Comparison of ENCODE assay signal across 13 cellular contexts in genomic region chr20:24965065-24965919, GRCh38. TPM values are rescaled to one million over a fixed set of nuclear protein-coding genes. Genes with fewer than 3 reads are reported as not detected.
A peak's percentile ranks its signal among the peaks of the same experiment; 100 is the strongest.
DNase-seq lines count a peak whose midpoint lies in the region; ATAC-seq and TF ChIP-seq lines count a peak whose summit lies in the region.
"Had no signal": no experiment of that assay in that cellular context is flagged by ENCODE, and none has a peak within 500 bp of the region (broad histone marks: within the 10 kb centered on the region; RNA-seq: fewer than 3 reads in every experiment).

No MANE protein-coding gene starts in this region.

- peaks cover 78% of the 10 kb centered on the region for H3K36me3 Mint-ChIP-seq in activated CD4-positive, alpha-beta T cell treated with anti-CD3 and anti-CD28 coated beads, Interleukin-2, amount 10 ng/mL, durations not matched to agents 24 days and 14 days (ENCODE audit: low read depth)
- peaks cover 98% of the 10 kb centered on the region for H3K36me3 Mint-ChIP-seq in activated T-helper 17 cell treated with anti-CD3 and anti-CD28 coated beads, Interleukin-2, amount 50 U/mL, for 72 hours (ENCODE audit: low read depth)
- H3K36me3 Mint-ChIP-seq in HFFc6 (ENCODE audit: low read depth) = peaks cover 38% of the 10 kb centered on the region

- TF ChIP-seq CTCF in lower lobe of right lung (IDR thresholded peaks at IDR 0.05) (no peak), HFFc6 (IDR thresholded peaks at IDR 0.05) (no peak)

- H3K9me3 ChIP-seq in lower lobe of right lung = no peaks in the 10 kb centered on the region
- H3K9me3 ChIP-seq: gastrocnemius medialis, transverse colon had no signal

- H3K4me3 ChIP-seq in lower lobe of right lung = no peak overlapping the region
- H3K4me3 ChIP-seq: gastrocnemius medialis, transverse colon had no signal

- intact Hi-C loops in activated CD4-positive, alpha-beta T cell treated with anti-CD3 and anti-CD28 coated beads, Interleukin-2, amount 10 ng/mL, durations not matched to agents 24 days and 14 days (cut with micrococcal nuclease) = no loop called here
- intact Hi-C loops in lower lobe of right lung (cut with DNase I) = no loop called here

- H3K27me3 ChIP-seq in lower lobe of right lung (ENCODE audit: low read depth) = no peaks in the 10 kb centered on the region
- H3K27me3 ChIP-seq: gastrocnemius medialis, transverse colon had no signal

- no peaks in the 10 kb centered on the region for H3K4me1 ChIP-seq in lower lobe of right lung
- H3K4me1 ChIP-seq: gastrocnemius medialis, transverse colon had no signal

- no peak for DNase-seq in activated CD4-positive, alpha-beta T cell treated with anti-CD3 and anti-CD28 coated beads, Interleukin-2, amount 10 ng/mL, durations not matched to agents 24 days and 14 days
- no peak for DNase-seq in activated CD4-positive, alpha-beta T cell treated with anti-CD3 and anti-CD28 coated beads for 48 hours
- DNase-seq in lower lobe of right lung (peak; percentile 16), HFFc6 (no peak), SIG-M5 treated with dmso at 0.1 percent for 504 hours (lab: John Stamatoyannopoulos, UW; ENCODE audit: unreplicated experiment) (no peak), NCI-H510A treated with DMSO at 0.1 percent for 48 hours (lab: John Stamatoyannopoulos, UW) (no peak)
- no peak for DNase-seq in stimulated activated naive CD8-positive, alpha-beta T cell treated with anti-CD3 and anti-CD28 coated beads, Interleukin-15, Interleukin-2, amounts not matched to agents 100 U/mL and 50 U/mL, for 24 hours
- DNase-seq: activated CD4-positive, alpha-beta T cell treated with anti-CD3 and anti-CD28 coated beads for 4 hours; COR-L47; gastrocnemius medialis; NCI-H187 treated with DMSO at 0.1 percent for 48 hours; transverse colon had no signal

- H3K4me1 Mint-ChIP-seq in activated CD4-positive, alpha-beta T cell treated with anti-CD3 and anti-CD28 coated beads, Interleukin-2, amount 10 ng/mL, durations not matched to agents 24 days and 14 days = peaks cover 18% of the 10 kb centered on the region
- peaks cover 14% of the 10 kb centered on the region for H3K4me1 Mint-ChIP-seq in activated T-helper 17 cell treated with anti-CD3 and anti-CD28 coated beads, Interleukin-2, amount 50 U/mL, for 72 hours
- no peaks in the 10 kb centered on the region for H3K4me1 Mint-ChIP-seq in HFFc6 (ENCODE audit: low read depth)

- no peaks in the 10 kb centered on the region for H3K27me3 Mint-ChIP-seq in activated CD4-positive, alpha-beta T cell treated with anti-CD3 and anti-CD28 coated beads, Interleukin-2, amount 10 ng/mL, durations not matched to agents 24 days and 14 days
- H3K27me3 Mint-ChIP-seq in activated T-helper 17 cell treated with anti-CD3 and anti-CD28 coated beads, Interleukin-2, amount 50 U/mL, for 72 hours = no peaks in the 10 kb centered on the region
- no peaks in the 10 kb centered on the region; the same call in 1 of the 2 replicates for H3K27me3 Mint-ChIP-seq in HFFc6 (ENCODE audit: insufficient read depth)

- H3K36me3 ChIP-seq in lower lobe of right lung = peaks cover 96% of the 10 kb centered on the region

- H3K9me3 Mint-ChIP-seq in activated CD4-positive, alpha-beta T cell treated with anti-CD3 and anti-CD28 coated beads, Interleukin-2, amount 10 ng/mL, durations not matched to agents 24 days and 14 days = no peaks in the 10 kb centered on the region
- H3K9me3 Mint-ChIP-seq in activated T-helper 17 cell treated with anti-CD3 and anti-CD28 coated beads, Interleukin-2, amount 50 U/mL, for 72 hours = no peaks in the 10 kb centered on the region
- no peaks in the 10 kb centered on the region for H3K9me3 Mint-ChIP-seq in HFFc6

- ATAC-seq in activated T-helper 17 cell treated with anti-CD3 and anti-CD28 coated beads, Interleukin-2, amount 50 U/mL, for 72 hours (replicated peaks) = no peak
- ATAC-seq in lower lobe of right lung = peak in 1 of 2 donors; percentile 41
- peak; percentile 25 for ATAC-seq in stimulated activated naive CD8-positive, alpha-beta T cell treated with anti-CD3 and anti-CD28 coated beads, Interleukin-15, Interleukin-2, amounts not matched to agents 100 U/mL and 50 U/mL, for 24 hours
- ATAC-seq: gastrocnemius medialis had no signal

- peak overlapping the region; percentile 70 for H3K27ac Mint-ChIP-seq in activated CD4-positive, alpha-beta T cell treated with anti-CD3 and anti-CD28 coated beads, Interleukin-2, amount 10 ng/mL, durations not matched to agents 24 days and 14 days
- H3K27ac Mint-ChIP-seq in activated T-helper 17 cell treated with anti-CD3 and anti-CD28 coated beads, Interleukin-2, amount 50 U/mL, for 72 hours = peak overlapping the region; percentile 74
- H3K27ac Mint-ChIP-seq in HFFc6 = no peak overlapping the region

- no peak overlapping the region for H3K4me3 Mint-ChIP-seq in activated CD4-positive, alpha-beta T cell treated with anti-CD3 and anti-CD28 coated beads, Interleukin-2, amount 10 ng/mL, durations not matched to agents 24 days and 14 days
- no peak overlapping the region for H3K4me3 Mint-ChIP-seq in activated T-helper 17 cell treated with anti-CD3 and anti-CD28 coated beads, Interleukin-2, amount 50 U/mL, for 72 hours
- H3K4me3 Mint-ChIP-seq in HFFc6 = no peak overlapping the region

- no peak overlapping the region for H3K27ac ChIP-seq in lower lobe of right lung
- H3K27ac ChIP-seq: gastrocnemius medialis, transverse colon had no signal

RNA-seq across cellular contexts. Expression of gene CST7, which starts 16.2 kb away (rescaled TPM):
- total RNA-seq in activated CD4-positive, alpha-beta T cell treated with anti-CD3 and anti-CD28 coated beads, Interleukin-2, amount 10 ng/mL, durations not matched to agents 24 days and 14 days = 115 and 117 TPM in 2 replicates
- 10 to 100 TPM; 38.2 to 41.7 TPM for total RNA-seq in activated T-helper 17 cell treated with anti-CD3 and anti-CD28 coated beads, Interleukin-2, amount 50 U/mL, for 72 hours
- 11.7 TPM for total RNA-seq in lower lobe of right lung
- not detected for total RNA-seq in HFFc6 (2021; fragmentation: NEBNext Ultra II Directional; extraction: Animal tissue kit (Norgen Biotek cat#: 25700))

RNA-seq across cellular contexts. Expression of gene APMAP, which starts 27.3 kb away (rescaled TPM):
- 56.4 and 56.8 TPM in 2 replicates for total RNA-seq in activated CD4-positive, alpha-beta T cell treated with anti-CD3 and anti-CD28 coated beads, Interleukin-2, amount 10 ng/mL, durations not matched to agents 24 days and 14 days
- total RNA-seq in activated T-helper 17 cell treated with anti-CD3 and anti-CD28 coated beads, Interleukin-2, amount 50 U/mL, for 72 hours = 10 to 100 TPM; 30.7 to 49.4 TPM
- total RNA-seq in lower lobe of right lung = 82.9 TPM
- total RNA-seq in HFFc6 (2021; fragmentation: NEBNext Ultra II Directional; extraction: Animal tissue kit (Norgen Biotek cat#: 25700)) = 100 to 1,000 TPM; 119 to 137 (median 129) TPM

Comparison
In these comparisons a context has a peak if more than half of its experiments do, and no peak if none do; other contexts are left out.
1. RNA of gene CST7, which starts 16.2 kb away (total RNA-seq): 115 to 117 TPM in activated CD4-positive, alpha-beta T cell treated with anti-CD3 and anti-CD28 coated beads, Interleukin-2, amount 10 ng/mL, durations not matched to agents 24 days and 14 days, 38.2 to 41.7 TPM in activated T-helper 17 cell treated with anti-CD3 and anti-CD28 coated beads, Interleukin-2, amount 50 U/mL, for 72 hours and 11.7 TPM in lower lobe of right lung (single experiment); not detected in HFFc6; every median in the first group is over 10 times any median in the second.